Comparison of ENCODE assay signal across 18 cellular contexts in genomic region chr3:116836286-116836685, GRCh38.
"Had no signal": no experiment of that assay in that cellular context is flagged by ENCODE, and none has a peak within 500 bp of the region (broad histone marks: within the 10 kb centered on the region; RNA-seq: fewer than 3 reads in every experiment).

No MANE protein-coding gene starts in this region.

- H3K36me3 ChIP-seq: esophagus muscularis mucosa, gastrocnemius medialis, heart right ventricle, left ventricle myocardium inferior, pancreas, transverse colon, vagina had no signal

- H3K9me3 ChIP-seq: esophagus muscularis mucosa, gastrocnemius medialis, heart right ventricle, left ventricle myocardium inferior, pancreas, transverse colon, vagina had no signal

- DNase-seq: activated CD4-positive, alpha-beta T cell treated with anti-CD3 and anti-CD28 coated beads, Interleukin-2, amount 50 U/mL, for 1 hour; activated naive CD4-positive, alpha-beta T cell treated with Interleukin-2 at 50 U/mL for 16 hours; aorta; gastrocnemius medialis; heart right ventricle; left ventricle myocardium inferior; naive thymus-derived CD8-positive, alpha-beta T cell; pancreas; stimulated activated CD4-positive, alpha-beta T cell treated with anti-CD3 and anti-CD28 coated beads, Interleukin-15, amount 100 ng/mL, for 24 hours; stimulated activated CD4-positive, alpha-beta T cell treated with anti-CD3 and anti-CD28 coated beads, Interleukin-4, amount 100 ng/mL, for 24 hours; stimulated activated naive CD4-positive, alpha-beta T cell; T-cell; T-helper 9 cell; transverse colon had no signal

- H3K27ac Mint-ChIP-seq: memory B cell; naive thymus-derived CD8-positive, alpha-beta T cell; T-cell had no signal

- H3K36me3 Mint-ChIP-seq: memory B cell; naive thymus-derived CD8-positive, alpha-beta T cell; T-cell had no signal

- ATAC-seq: activated CD4-positive, CD25-positive, alpha-beta regulatory T cell treated with anti-CD3 and anti-CD28 coated beads, Interleukin-2, amount 50 U/mL, for 24 hours; gastrocnemius medialis; heart right ventricle; naive thymus-derived CD8-positive, alpha-beta T cell; pancreas; T-cell had no signal

- H3K4me3 Mint-ChIP-seq: memory B cell; naive thymus-derived CD8-positive, alpha-beta T cell; T-cell had no signal

- H3K27me3 ChIP-seq: esophagus muscularis mucosa, gastrocnemius medialis, heart right ventricle, pancreas, transverse colon, vagina had no signal

- H3K4me1 Mint-ChIP-seq: memory B cell; naive thymus-derived CD8-positive, alpha-beta T cell; T-cell had no signal

- H3K27ac ChIP-seq: esophagus muscularis mucosa, gastrocnemius medialis, heart right ventricle, left ventricle myocardium inferior, pancreas, transverse colon, vagina had no signal

- H3K9me3 Mint-ChIP-seq: memory B cell had no signal

- H3K4me3 ChIP-seq: esophagus muscularis mucosa, gastrocnemius medialis, heart right ventricle, left ventricle myocardium inferior, pancreas, transverse colon, vagina had no signal

- H3K27me3 Mint-ChIP-seq: memory B cell; naive thymus-derived CD8-positive, alpha-beta T cell; T-cell had no signal

- H3K4me1 ChIP-seq: esophagus muscularis mucosa, gastrocnemius medialis, heart right ventricle, left ventricle myocardium inferior, transverse colon, vagina had no signal
